In the genomic region with DNA sequence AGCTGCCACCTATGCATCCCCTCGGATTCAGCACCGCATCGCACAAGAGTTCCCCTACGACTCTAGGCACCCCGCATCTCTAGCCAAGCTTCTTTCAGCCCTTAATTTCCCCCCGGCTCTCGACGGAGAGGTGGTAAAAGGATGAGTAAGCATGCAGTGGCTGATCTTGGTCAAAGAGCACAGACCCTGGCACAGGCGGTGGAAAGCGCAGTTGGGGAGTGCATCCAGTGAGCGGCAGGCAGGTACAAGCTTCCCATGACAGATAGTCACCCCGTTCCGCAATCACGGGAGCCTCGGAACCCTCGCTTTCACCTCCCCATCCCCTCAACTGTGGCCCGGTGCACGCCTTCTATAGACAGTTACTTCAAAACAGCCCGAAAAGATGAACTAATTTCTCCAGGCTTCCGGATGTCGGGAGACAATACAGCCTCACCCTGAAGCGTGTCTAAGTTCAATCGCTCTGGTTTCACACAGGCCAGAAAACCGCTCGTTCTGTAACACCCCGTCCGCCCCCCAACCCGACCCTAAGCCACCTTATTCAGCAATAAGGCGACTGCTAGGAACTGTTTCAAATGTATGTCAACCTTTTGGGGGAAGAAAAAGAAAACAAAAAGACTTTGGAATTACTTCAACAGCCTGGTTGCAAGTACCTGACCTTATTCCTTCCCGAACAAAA, we compare ENCODE assay signal across 8 cellular contexts. TPM values are rescaled to one million over a fixed set of nuclear protein-coding genes. Genes with fewer than 3 reads are reported as not detected.
DNase-seq lines count a peak whose midpoint lies in the region; ATAC-seq and TF ChIP-seq lines count a peak whose summit lies in the region.

No MANE protein-coding gene starts in this region.

- CTCF ChIA-PET in WTC11 (lab: Charles Lee), result interaction anchor here (1.1 kb wide), 1 partner anchor 78 kb away, joined by 3 read pairs; the partner anchor contains the start of gene CRYGN

- TF ChIP-seq CTCF in HFFc6 (IDR thresholded peaks at IDR 0.05) (no peak), WTC11 (IDR thresholded peaks at IDR 0.05) (no peak)

- H3K36me3 Mint-ChIP-seq in HFFc6 (ENCODE audit: low read depth), result peaks cover 27% of the 10 kb centered on the region
- no peaks in the 10 kb centered on the region for H3K36me3 Mint-ChIP-seq in WTC11

- H3K27ac Mint-ChIP-seq in HFFc6 (peak overlapping the region; percentile 94), WTC11 (peak overlapping the region; percentile 86)

- ATAC-seq in WTC11 (no peak), left colon (peak; percentile 30)

- H3K4me3 Mint-ChIP-seq in HFFc6 (peak overlapping the region; percentile 99), WTC11 (peak overlapping the region; percentile 91)

- intact Hi-C loops in left colon (cut with DNase I, micrococcal nuclease), result loop anchor here in 1 of 2 donors (10.0 kb wide), 1 partner anchor 53 kb away; no protein-coding TSS in a partner anchor

- H3K9me3 Mint-ChIP-seq in HFFc6 (no peaks in the 10 kb centered on the region), WTC11 (no peaks in the 10 kb centered on the region)

- H3K27me3 Mint-ChIP-seq in HFFc6 (ENCODE audit: insufficient read depth) (no peaks in the 10 kb centered on the region; the same call in 1 of the 2 replicates), WTC11 (ENCODE audit: low read depth) (peaks cover 18% of the 10 kb centered on the region)

- peaks cover 52% of the 10 kb centered on the region for H3K4me1 Mint-ChIP-seq in HFFc6 (ENCODE audit: low read depth)
- peaks cover 48% of the 10 kb centered on the region for H3K4me1 Mint-ChIP-seq in WTC11

- DNase-seq in AG08395 (ENCODE audit: low spot score), result peak; percentile 21
- DNase-seq in HFFc6, result peak; percentile 41
- no peak for DNase-seq in WTC11 (ENCODE audit: low spot score)
- peak; percentile 43 for DNase-seq in central memory CD4-positive, alpha-beta T cell
- DNase-seq in left colon, result peak; percentile 63 to 79
- peak; percentile 45 for DNase-seq in stimulated activated CD4-positive, alpha-beta T cell treated with anti-CD3 and anti-CD28 coated beads, Interleukin-2, amount 100 ng/mL, for 4 hours (ENCODE audit: low read depth)
- no peak for DNase-seq in putamen (ENCODE audit: low spot score)
- DNase-seq in NCI-H2107 (lab: John Stamatoyannopoulos, UW), result no peak

- POLR2A ChIA-PET in WTC11 (lab: Charles Lee), result interaction anchor here (1.3 kb wide), 1 partner anchor 8 kb away, joined by 4 read pairs; no protein-coding TSS in a partner anchor

TF ChIP-seq in WTC11, 78 proteins besides CTCF, POLR2A, EP300 and RAD21:
- TF ChIP-seq, protein P1, sequence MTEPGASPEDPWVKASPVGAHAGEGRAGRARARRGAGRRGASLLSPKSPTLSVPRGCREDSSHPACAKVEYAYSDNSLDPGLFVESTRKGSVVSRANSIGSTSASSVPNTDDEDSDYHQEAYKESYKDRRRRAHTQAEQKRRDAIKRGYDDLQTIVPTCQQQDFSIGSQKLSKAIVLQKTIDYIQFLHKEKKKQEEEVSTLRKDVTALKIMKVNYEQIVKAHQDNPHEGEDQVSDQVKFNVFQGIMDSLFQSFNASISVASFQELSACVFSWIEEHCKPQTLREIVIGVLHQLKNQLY (CRISPR knock-in tag; IDR thresholded peaks at IDR 0.05), result no peak
- TF ChIP-seq IRF1 (CRISPR knock-in tag; IDR thresholded peaks at IDR 0.05), result peak; percentile 51; the same call in 1 of the 2 replicates
- 0 out of 2 replicates have a peak, but pooled peaks have one; percentile 12 for TF ChIP-seq NFYB (CRISPR knock-in tag; conservative IDR thresholded peaks at IDR 0.05; ENCODE audit: low read depth)
- no peak for TF ChIP-seq MAX (CRISPR knock-in tag; IDR thresholded peaks at IDR 0.05)
- TF ChIP-seq ZNF121 (CRISPR knock-in tag; IDR thresholded peaks at IDR 0.05), result no peak
- TF ChIP-seq ZNF317 (CRISPR knock-in tag; IDR thresholded peaks at IDR 0.05; ENCODE audit: borderline replicate concordance, low read depth), result no peak
- TF ChIP-seq ZNF396 (CRISPR knock-in tag; IDR thresholded peaks at IDR 0.05; ENCODE audit: borderline replicate concordance), result no peak
- TF ChIP-seq, protein P2, sequence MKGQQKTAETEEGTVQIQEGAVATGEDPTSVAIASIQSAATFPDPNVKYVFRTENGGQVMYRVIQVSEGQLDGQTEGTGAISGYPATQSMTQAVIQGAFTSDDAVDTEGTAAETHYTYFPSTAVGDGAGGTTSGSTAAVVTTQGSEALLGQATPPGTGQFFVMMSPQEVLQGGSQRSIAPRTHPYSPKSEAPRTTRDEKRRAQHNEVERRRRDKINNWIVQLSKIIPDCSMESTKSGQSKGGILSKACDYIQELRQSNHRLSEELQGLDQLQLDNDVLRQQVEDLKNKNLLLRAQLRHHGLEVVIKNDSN (CRISPR knock-in tag; IDR thresholded peaks at IDR 0.05), result 0 out of 2 replicates have a peak, but pooled peaks have one; percentile 14
- TF ChIP-seq ARID4B (CRISPR knock-in tag; IDR thresholded peaks at IDR 0.05; ENCODE audit: borderline replicate concordance), result peak; percentile 58; the same call in 1 of the 2 replicates
- 0 out of 2 replicates have a peak, but pooled peaks have one; percentile 18 for TF ChIP-seq SP1 (CRISPR knock-in tag; conservative IDR thresholded peaks at IDR 0.05)
- TF ChIP-seq, protein P3, sequence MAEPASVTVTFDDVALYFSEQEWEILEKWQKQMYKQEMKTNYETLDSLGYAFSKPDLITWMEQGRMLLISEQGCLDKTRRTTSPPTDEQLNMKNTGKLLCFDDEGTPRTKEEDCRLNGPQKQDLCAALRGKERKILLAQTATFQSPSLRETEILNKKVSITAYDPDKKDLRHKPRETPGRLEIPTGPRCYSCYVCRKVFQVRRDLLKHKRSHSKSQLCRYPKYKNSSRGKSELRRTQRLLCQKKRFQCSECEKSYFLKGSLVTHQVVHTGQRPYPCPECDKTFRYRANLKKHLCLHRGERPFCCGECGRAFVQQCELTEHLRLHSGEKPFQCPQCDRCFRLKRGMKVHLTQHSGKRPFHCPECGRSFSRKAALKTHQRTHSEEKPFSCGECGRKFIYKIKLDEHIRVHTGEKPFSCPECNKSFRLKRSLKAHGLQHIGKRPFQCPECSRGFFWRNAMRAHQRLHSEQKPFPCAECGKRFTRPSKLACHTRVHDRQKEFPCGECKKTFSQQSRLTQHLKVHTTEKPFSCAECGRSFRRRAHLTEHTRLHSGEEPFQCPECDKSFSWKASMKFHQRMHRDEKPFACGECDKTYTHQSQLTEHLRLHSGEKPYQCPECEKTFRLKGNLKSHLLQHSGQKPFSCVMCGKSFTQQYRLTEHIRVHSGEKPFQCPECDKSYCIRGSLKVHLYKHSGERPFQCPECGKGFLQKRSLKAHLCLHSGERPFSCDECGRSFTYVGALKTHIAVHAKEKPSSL (CRISPR knock-in tag; conservative IDR thresholded peaks at IDR 0.05), result no peak

RNA-seq across cellular contexts. Expression of gene RHEB, which starts 1.5 kb away (rescaled TPM):
- 100 to 1,000 TPM; 104 to 122 (median 118) TPM for total RNA-seq in HFFc6 (2021; fragmentation: NEBNext Ultra II Directional; extraction: Animal tissue kit (Norgen Biotek cat#: 25700))
- 126 to 133 TPM (median 127 TPM) in 3 replicates for total RNA-seq in WTC11 (2021)
- total RNA-seq in left colon, result 10 to 100 TPM; 53.4 to 69.7 TPM

Comparison
In these comparisons a context has a peak if more than half of its experiments do, and no peak if none do; other contexts are left out.
1. DNase-seq: peak in AG08395 (single experiment), HFFc6 (single experiment), central memory CD4-positive, alpha-beta T cell (single experiment), left colon (2 of 2) and stimulated activated CD4-positive, alpha-beta T cell treated with anti-CD3 and anti-CD28 coated beads, Interleukin-2, amount 100 ng/mL, for 4 hours (single experiment); none in WTC11 (single experiment), putamen (single experiment) and NCI-H2107 (single experiment).